Comparison of ENCODE assay signal across 9 cellular contexts in the genomic region with DNA sequence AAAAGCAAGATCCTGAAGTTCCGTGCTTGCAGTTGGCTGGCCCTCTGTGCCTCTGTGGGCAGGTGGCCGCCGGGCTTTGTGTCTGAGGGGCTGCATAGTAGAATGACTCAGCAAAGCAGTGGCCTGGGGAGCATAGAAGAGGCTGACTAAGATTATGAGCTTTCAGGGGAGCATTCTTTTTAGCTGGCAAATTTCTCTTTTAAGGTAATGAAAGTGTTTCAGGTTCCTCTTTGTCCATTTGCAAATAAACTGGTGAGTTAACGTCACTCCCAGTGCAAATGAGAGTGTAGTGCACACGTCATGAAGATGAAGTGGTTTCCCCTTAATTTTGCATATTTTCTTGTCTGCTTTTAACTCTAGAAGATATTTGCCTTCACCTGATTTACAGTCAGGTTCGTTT.
DNase-seq lines count a peak whose midpoint lies in the region; ATAC-seq, FAIRE-seq and TF ChIP-seq lines count a peak whose summit lies in the region.
"Had no signal": no experiment of that assay in that cellular context is flagged by ENCODE, and none has a peak within 500 bp of the region (broad histone marks: within the 10 kb centered on the region; RNA-seq: fewer than 3 reads in every experiment).

No MANE protein-coding gene starts in this region.

- H3K4me3 ChIP-seq in GM06990 (replicated peaks; ENCODE audit: low read depth, low read length) (no peak overlapping the region), astrocyte (ENCODE audit: insufficient read depth, low read depth, low read length) (no peak overlapping the region)
- H3K4me3 ChIP-seq: BLaER1 treated with 17β-estradiol and CSF1 and Interleukin-3, amounts not matched to agents 10 nM and 100 nM had no signal

- H3K27me3 ChIP-seq in GM06990 (replicated peaks; ENCODE audit: control insufficient read depth, insufficient read depth, low read length) (no peaks in the 10 kb centered on the region), astrocyte (ENCODE audit: insufficient read depth, low read length) (no peaks in the 10 kb centered on the region)
- H3K27me3 ChIP-seq: BLaER1 treated with 17β-estradiol and CSF1 and Interleukin-3, amounts not matched to agents 10 nM and 100 nM had no signal

- peaks cover 23% of the 10 kb centered on the region for H3K36me3 Mint-ChIP-seq in astrocyte (ENCODE audit: low read depth, unreplicated experiment)
- H3K36me3 Mint-ChIP-seq in T-helper 2 cell treated with Interferon-gamma antibody and Interleukin-4, amounts not matched to agents 5 μg/mL and 100 μg/mL, for 36 hours (ENCODE audit: low read depth): peaks cover 14% of the 10 kb centered on the region

- ATAC-seq in GM21360 (IDR thresholded peaks at IDR 0.05; ENCODE audit: unreplicated experiment) (peak; percentile 85), HG03280 (IDR thresholded peaks at IDR 0.05; ENCODE audit: unreplicated experiment) (peak; percentile 88)

- H4K20me1 ChIP-seq in astrocyte (ENCODE audit: insufficient read depth, low read length): peaks cover 4% of the 10 kb centered on the region
- H4K20me1 ChIP-seq: BLaER1 treated with 17β-estradiol and CSF1 and Interleukin-3, amounts not matched to agents 10 nM and 100 nM had no signal

- peak overlapping the region; percentile 65 for H3K27ac ChIP-seq in astrocyte (ENCODE audit: low read depth, low read length)
- H3K27ac ChIP-seq: BLaER1 treated with 17β-estradiol and CSF1 and Interleukin-3, amounts not matched to agents 10 nM and 100 nM had no signal

- DNase-seq in GM06990 (ENCODE audit: extremely low read depth, insufficient read length) (peak; percentile 86), astrocyte (ENCODE audit: low read depth) (peak; percentile 69), GDM1 (lab: John Stamatoyannopoulos, UW) (no peak)
- no peak for DNase-seq in T-helper 2 cell treated with Interferon-gamma antibody and Interleukin-4, amounts not matched to agents 5 μg/mL and 100 μg/mL, for 36 hours (ENCODE audit: low spot score)
- DNase-seq in activated effector memory CD4-positive, alpha-beta T cell treated with Interleukin-2 at 50 U/mL for 16 hours: no peak
- DNase-seq in stimulated activated CD4-positive, alpha-beta T cell treated with anti-CD3 and anti-CD28 coated beads, Interleukin-2, amount 100 ng/mL, for 24 hours: no peak

- H3K9me3 Mint-ChIP-seq in astrocyte (ENCODE audit: unreplicated experiment): peaks cover 14% of the 10 kb centered on the region
- peaks cover 28% of the 10 kb centered on the region for H3K9me3 Mint-ChIP-seq in T-helper 2 cell treated with Interferon-gamma antibody and Interleukin-4, amounts not matched to agents 5 μg/mL and 100 μg/mL, for 36 hours

- H3K4me1 ChIP-seq in astrocyte (ENCODE audit: insufficient read depth, low read length): peaks cover 8% of the 10 kb centered on the region

- no peaks in the 10 kb centered on the region for H3K79me2 ChIP-seq in astrocyte (ENCODE audit: insufficient read depth, low read length)

- no peaks in the 10 kb centered on the region for H3K27me3 Mint-ChIP-seq in astrocyte (ENCODE audit: low read depth, unreplicated experiment)
- H3K27me3 Mint-ChIP-seq in T-helper 2 cell treated with Interferon-gamma antibody and Interleukin-4, amounts not matched to agents 5 μg/mL and 100 μg/mL, for 36 hours (ENCODE audit: low read depth): peaks cover 17% of the 10 kb centered on the region

- FAIRE-seq in astrocyte (lab: Jason Lieb, UNC): no peak

- H3K36me3 ChIP-seq in GM06990 (ENCODE audit: control insufficient read depth, insufficient read depth, low read length): no peaks in the 10 kb centered on the region
- H3K36me3 ChIP-seq in astrocyte (ENCODE audit: insufficient read depth, low read length): no peaks in the 10 kb centered on the region
- H3K36me3 ChIP-seq: BLaER1 treated with 17β-estradiol and CSF1 and Interleukin-3, amounts not matched to agents 10 nM and 100 nM had no signal

- H3K9me3 ChIP-seq in astrocyte (ENCODE audit: insufficient read depth, low read depth, low read length): no peaks in the 10 kb centered on the region

- H3K4me3 Mint-ChIP-seq in astrocyte (ENCODE audit: unreplicated experiment): no peak overlapping the region
- H3K4me3 Mint-ChIP-seq in T-helper 2 cell treated with Interferon-gamma antibody and Interleukin-4, amounts not matched to agents 5 μg/mL and 100 μg/mL, for 36 hours: no peak overlapping the region

- H3K4me2 ChIP-seq in astrocyte (ENCODE audit: low read length): peak overlapping the region; percentile 61
- H3K4me2 ChIP-seq: BLaER1 treated with 17β-estradiol and CSF1 and Interleukin-3, amounts not matched to agents 10 nM and 100 nM had no signal

- peaks cover 12% of the 10 kb centered on the region for H3K4me1 Mint-ChIP-seq in astrocyte (ENCODE audit: low read depth, unreplicated experiment)
- H3K4me1 Mint-ChIP-seq in T-helper 2 cell treated with Interferon-gamma antibody and Interleukin-4, amounts not matched to agents 5 μg/mL and 100 μg/mL, for 36 hours (ENCODE audit: low read depth): no peaks in the 10 kb centered on the region

- H3K27ac Mint-ChIP-seq in astrocyte (ENCODE audit: unreplicated experiment): peak overlapping the region; percentile 50
- no peak overlapping the region for H3K27ac Mint-ChIP-seq in T-helper 2 cell treated with Interferon-gamma antibody and Interleukin-4, amounts not matched to agents 5 μg/mL and 100 μg/mL, for 36 hours

- TF ChIP-seq CTCF in GM06990 (IDR thresholded peaks at IDR 0.05; ENCODE audit: insufficient read depth, low read length, poor library complexity, severe bottlenecking) (no peak), astrocyte (IDR thresholded peaks at IDR 0.05; ENCODE audit: insufficient read depth, low read depth, low read length) (no peak)

- H2AFZ ChIP-seq in astrocyte (ENCODE audit: low read depth, low read length): peak overlapping the region; percentile 19

- H3K9ac ChIP-seq in astrocyte (ENCODE audit: low read length): peak overlapping the region; percentile 22
- H3K9ac ChIP-seq: BLaER1 treated with 17β-estradiol and CSF1 and Interleukin-3, amounts not matched to agents 10 nM and 100 nM had no signal

Comparison
In these comparisons a context has a peak if more than half of its experiments do, and no peak if none do; other contexts are left out.
1. DNase-seq: peak in GM06990 (single experiment) and astrocyte (single experiment); none in T-helper 2 cell treated with Interferon-gamma antibody and Interleukin-4, amounts not matched to agents 5 μg/mL and 100 μg/mL, for 36 hours (single experiment), activated effector memory CD4-positive, alpha-beta T cell treated with Interleukin-2 at 50 U/mL for 16 hours (single experiment), GDM1 (single experiment) and stimulated activated CD4-positive, alpha-beta T cell treated with anti-CD3 and anti-CD28 coated beads, Interleukin-2, amount 100 ng/mL, for 24 hours (0 of 2).